21 cellular contexts compared by ENCODE assay signal in the genomic region with DNA sequence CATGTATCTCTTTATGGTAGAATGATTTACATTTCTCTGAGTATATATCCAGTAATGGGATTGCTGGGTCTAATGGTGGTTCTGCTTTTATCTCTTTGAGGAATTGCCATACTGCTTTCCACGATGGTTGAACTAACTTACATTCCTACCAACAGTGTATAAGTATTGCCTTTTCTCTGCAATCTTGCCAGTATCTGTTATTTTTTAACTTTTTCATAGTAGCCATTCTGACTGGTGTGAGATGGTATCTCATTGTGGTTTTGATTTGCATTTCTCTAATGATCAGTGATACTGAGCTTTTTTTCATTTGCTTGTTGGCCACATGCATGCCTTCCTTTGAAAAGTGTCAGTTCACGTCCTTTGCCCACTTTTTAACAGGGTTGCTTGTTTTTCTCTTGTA. TPM values are rescaled to one million over a fixed set of nuclear protein-coding genes. Genes with fewer than 3 reads are reported as not detected.
"Had no signal": no experiment of that assay in that cellular context is flagged by ENCODE, and none has a peak within 500 bp of the region (broad histone marks: within the 10 kb centered on the region; RNA-seq: fewer than 3 reads in every experiment).

No MANE protein-coding gene starts in this region.

- H3K9me3 Mint-ChIP-seq: type B pancreatic cell had no signal

- H3K27ac Mint-ChIP-seq: dendritic cell treated with granulocyte-macrophage colony-stimulating factor and Interleukin-4, amounts not matched to agents 40 ng/mL and 50 ng/mL, for 4 days; memory B cell; mesothelial cell of epicardium; nephron progenitor cell; stimulated activated effector memory CD8-positive, alpha-beta T cell treated with anti-CD3 and anti-CD28 coated beads, Interleukin-12 subunit alpha, Interleukin-12 subunit beta, amount 100 ng/mL, for 72 hours; type B pancreatic cell had no signal

- H3K27me3 Mint-ChIP-seq: dendritic cell treated with granulocyte-macrophage colony-stimulating factor and Interleukin-4, amounts not matched to agents 40 ng/mL and 50 ng/mL, for 4 days; memory B cell; type B pancreatic cell had no signal

- H3K4me1 ChIP-seq: esophagus squamous epithelium, gastroesophageal sphincter, left ventricle myocardium inferior, lower lobe of right lung, parathyroid adenoma, prostate gland, right lobe of liver, suprapubic skin, thyroid gland had no signal

- H3K4me1 Mint-ChIP-seq: mesothelial cell of epicardium had no signal

- H3K4me3 ChIP-seq: esophagus squamous epithelium, gastroesophageal sphincter, left ventricle myocardium inferior, lower lobe of right lung, prostate gland, right lobe of liver, suprapubic skin, thyroid gland had no signal

- ATAC-seq: gastroesophageal sphincter; lower lobe of right lung; right lobe of liver; stimulated activated effector memory CD8-positive, alpha-beta T cell treated with anti-CD3 and anti-CD28 coated beads, Interleukin-12 subunit alpha, Interleukin-12 subunit beta, amount 100 ng/mL, for 72 hours; stimulated activated naive CD8-positive, alpha-beta T cell treated with anti-CD3 and anti-CD28 coated beads, Interleukin-15, Interleukin-2, amounts not matched to agents 100 U/mL and 50 U/mL, for 24 hours had no signal

- H3K27me3 ChIP-seq: esophagus squamous epithelium, gastroesophageal sphincter, right lobe of liver, suprapubic skin, thyroid gland had no signal

- H3K36me3 ChIP-seq: esophagus squamous epithelium, gastroesophageal sphincter, left ventricle myocardium inferior, lower lobe of right lung, prostate gland, right lobe of liver, suprapubic skin, thyroid gland had no signal

- H3K36me3 Mint-ChIP-seq: mesothelial cell of epicardium; stimulated activated effector memory CD8-positive, alpha-beta T cell treated with anti-CD3 and anti-CD28 coated beads, Interleukin-12 subunit alpha, Interleukin-12 subunit beta, amount 100 ng/mL, for 72 hours; type B pancreatic cell had no signal

- H3K4me3 Mint-ChIP-seq: dendritic cell treated with granulocyte-macrophage colony-stimulating factor and Interleukin-4, amounts not matched to agents 40 ng/mL and 50 ng/mL, for 4 days; memory B cell; mesothelial cell of epicardium; nephron progenitor cell; stimulated activated effector memory CD8-positive, alpha-beta T cell treated with anti-CD3 and anti-CD28 coated beads, Interleukin-12 subunit alpha, Interleukin-12 subunit beta, amount 100 ng/mL, for 72 hours; type B pancreatic cell had no signal

- DNase-seq: esophagus squamous epithelium; foreskin fibroblast; glutamatergic neuron; left ventricle myocardium inferior; lower lobe of right lung; nephron progenitor cell; retina; right lobe of liver; stimulated activated CD4-positive, alpha-beta T cell treated with anti-CD3 and anti-CD28 coated beads, Interleukin-4, amount 100 ng/mL, for 1 hour; stimulated activated CD8-positive, alpha-beta memory T cell treated with anti-CD3 and anti-CD28 coated beads, Interleukin-4, amount 100 ng/mL, for 48 hours; stimulated activated naive CD8-positive, alpha-beta T cell treated with anti-CD3 and anti-CD28 coated beads, Interleukin-15, Interleukin-2, amounts not matched to agents 100 U/mL and 50 U/mL, for 24 hours; thyroid gland had no signal

- H3K9me3 ChIP-seq: esophagus squamous epithelium, gastroesophageal sphincter, lower lobe of right lung, prostate gland, right lobe of liver, suprapubic skin, thyroid gland had no signal

- H3K27ac ChIP-seq: esophagus squamous epithelium, gastroesophageal sphincter, left ventricle myocardium inferior, lower lobe of right lung, parathyroid adenoma, prostate gland, right lobe of liver, suprapubic skin, thyroid gland had no signal

RNA-seq across cellular contexts. Expression of a gene that starts 55.1 kb away (rescaled TPM):
- total RNA-seq: mesothelial cell of epicardium had no signal
